1 cellular context compared by ENCODE assay signal in genomic region chr3:58063424-58063823, GRCh38.
TF ChIP-seq lines count a peak whose summit lies in the region.

No MANE protein-coding gene starts in this region.

TF ChIP-seq in K562, 482 proteins besides CTCF, POLR2A, EP300 and RAD21 (continued from another document):
- TF ChIP-seq CUX1 (CRISPR knock-in tag; IDR thresholded peaks at IDR 0.05), result no peak
- TF ChIP-seq CHD1 (IDR thresholded peaks at IDR 0.05; ENCODE audit: low read length), result no peak
- TF ChIP-seq NCOA1 (IDR thresholded peaks at IDR 0.05; ENCODE audit: low read depth), result no peak
- TF ChIP-seq ZNF3 (CRISPR knock-in tag; IDR thresholded peaks at IDR 0.05), result no peak
- TF ChIP-seq ZBTB43 (CRISPR knock-in tag; IDR thresholded peaks at IDR 0.05), result no peak
- TF ChIP-seq JUN (IDR thresholded peaks at IDR 0.05; ENCODE audit: borderline replicate concordance, low read depth, low read length), result no peak
- no peak for TF ChIP-seq JUN (CRISPR knock-in tag; IDR thresholded peaks at IDR 0.05; ENCODE audit: borderline replicate concordance)
- no peak for TF ChIP-seq HMGN3 (IDR thresholded peaks at IDR 0.05; ENCODE audit: borderline replicate concordance, extremely low read depth, insufficient read length, low read depth, low read length)
- TF ChIP-seq STAT5B (CRISPR knock-in tag; IDR thresholded peaks at IDR 0.05), result no peak
- TF ChIP-seq MEIS2 (IDR thresholded peaks at IDR 0.05; ENCODE audit: partially characterized antibody), result peak; percentile 15
- no peak for TF ChIP-seq E2F4 (CRISPR knock-in tag; IDR thresholded peaks at IDR 0.05; ENCODE audit: low read depth)
- TF ChIP-seq SUPT5H (IDR thresholded peaks at IDR 0.05), result no peak
- TF ChIP-seq ZNF143 (CRISPR knock-in tag; IDR thresholded peaks at IDR 0.05), result no peak
- TF ChIP-seq SIX5 (IDR thresholded peaks at IDR 0.05; ENCODE audit: borderline replicate concordance in 1 of 2, insufficient read depth in 1 of 2, low read depth in 1 of 2, low read length in 2 of 2), result no peak
- TF ChIP-seq MED1 (CRISPR knock-in tag; IDR thresholded peaks at IDR 0.05; ENCODE audit: borderline replicate concordance), result no peak
- TF ChIP-seq NFIC (IDR thresholded peaks at IDR 0.05), result peak; percentile 32; the same call in 1 of the 2 replicates
- TF ChIP-seq XRCC5 (IDR thresholded peaks at IDR 0.05; ENCODE audit: low read depth, low read length), result no peak
- TF ChIP-seq HNRNPK (IDR thresholded peaks at IDR 0.05; ENCODE audit: low read depth, low read length, poor library complexity, severe bottlenecking), result no peak
- 0 out of 4 replicates have a peak, but pooled peaks of 1 of the 2 experiments have one; percentile 21 for TF ChIP-seq RCOR1 (IDR thresholded peaks at IDR 0.05; ENCODE audit: borderline replicate concordance in 1 of 2, low read depth in 2 of 2, low read length in 2 of 2)
